Comparison of ENCODE assay signal across 1 cellular context in the genomic region with DNA sequence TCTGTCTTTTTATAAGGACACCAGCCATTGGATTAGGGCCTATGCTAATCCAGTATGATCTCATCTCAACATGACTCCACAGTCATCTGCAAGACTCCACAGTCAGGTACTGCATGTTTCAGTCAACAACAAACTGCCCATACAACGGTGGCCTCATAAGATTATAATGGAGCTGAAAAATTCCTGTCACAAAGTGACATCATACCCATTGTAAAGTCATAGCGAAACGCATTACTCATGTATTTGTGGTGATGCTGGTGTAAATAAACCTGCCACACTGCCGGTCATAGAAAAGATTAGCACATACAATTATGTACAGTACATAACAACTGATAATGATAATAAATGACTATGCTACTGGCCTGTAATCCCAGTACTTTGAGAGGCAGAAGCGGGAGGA.
TF ChIP-seq lines count a peak whose summit lies in the region.

No MANE protein-coding gene starts in this region.

TF ChIP-seq in K562, 482 proteins besides CTCF, POLR2A, EP300 and RAD21 (continued from another document):
- no peak for TF ChIP-seq E2F4 (CRISPR knock-in tag; IDR thresholded peaks at IDR 0.05; ENCODE audit: low read depth)
- 0 out of 2 replicates have a peak, but pooled peaks have one; percentile 34 for TF ChIP-seq DPF2 (IDR thresholded peaks at IDR 0.05)
- TF ChIP-seq ZNF780A (CRISPR knock-in tag; IDR thresholded peaks at IDR 0.05): no peak
- TF ChIP-seq SOX6 (IDR thresholded peaks at IDR 0.05): peak; percentile 89
- no peak for TF ChIP-seq ZNF79 (CRISPR knock-in tag; IDR thresholded peaks at IDR 0.05; ENCODE audit: low read depth)
- peak; percentile 50; the same call in 1 of the 2 replicates for TF ChIP-seq ARID1B (IDR thresholded peaks at IDR 0.05)
- 0 out of 2 replicates have a peak, but pooled peaks have one; percentile 16 for TF ChIP-seq ZEB2 (IDR thresholded peaks at IDR 0.05)
- TF ChIP-seq ATF3 (IDR thresholded peaks at IDR 0.05): peak; percentile 94
- no peak for TF ChIP-seq ATF3 (CRISPR knock-in tag; conservative IDR thresholded peaks at IDR 0.05)
- TF ChIP-seq PBX2 (CRISPR knock-in tag; IDR thresholded peaks at IDR 0.05; ENCODE audit: low read depth): no peak
- peak; percentile 92 for TF ChIP-seq PBX2 (tag; conservative IDR thresholded peaks at IDR 0.05; ENCODE audit: low read depth)
- TF ChIP-seq ZNF696 (CRISPR knock-in tag; conservative IDR thresholded peaks at IDR 0.05): no peak
